ENCODE assay signal across 8 cellular contexts in genomic region chr6:29792123-29793035, GRCh38. TPM values are rescaled to one million over a fixed set of nuclear protein-coding genes. Genes with fewer than 3 reads are reported as not detected.
DNase-seq lines count a peak whose midpoint lies in the region; ATAC-seq and TF ChIP-seq lines count a peak whose summit lies in the region.

No MANE protein-coding gene starts in this region.

- H3K27ac ChIP-seq in BLaER1 (no peak overlapping the region), KMS-11 (no peak overlapping the region)

- H4K20me1 ChIP-seq in BLaER1, result no peaks in the 10 kb centered on the region
- H4K20me1 ChIP-seq in KMS-11 (ENCODE audit: insufficient read depth), result no peaks in the 10 kb centered on the region

- H3K79me2 ChIP-seq in KMS-11 (ENCODE audit: insufficient read depth, low read depth), result no peaks in the 10 kb centered on the region

- H3K27ac Mint-ChIP-seq in neural crest cell (ENCODE audit: unreplicated experiment), result no peak overlapping the region
- H3K27ac Mint-ChIP-seq in stimulated activated naive CD8-positive, alpha-beta T cell treated with anti-CD3 and anti-CD28 coated beads, Interleukin-15, amount 100 ng/mL, for 72 hours, result peak overlapping the region; percentile 89 to 94

- H3K4me3 ChIP-seq in BLaER1 (peak overlapping the region; percentile 59), KMS-11 (IDR thresholded peaks at IDR 0.05; ENCODE audit: insufficient read depth, low read depth, low read length) (no peak overlapping the region), fibroblast of villous mesenchyme (ENCODE audit: low read depth, low read length) (peak overlapping the region; percentile 54)

- H3K4me2 ChIP-seq in BLaER1 (peak overlapping the region; percentile 73), KMS-11 (peak overlapping the region; percentile 77)

- no peaks in the 10 kb centered on the region for H3K4me1 Mint-ChIP-seq in neural crest cell
- H3K4me1 Mint-ChIP-seq in stimulated activated naive CD8-positive, alpha-beta T cell treated with anti-CD3 and anti-CD28 coated beads, Interleukin-15, amount 100 ng/mL, for 72 hours, result peaks cover 25% of the 10 kb centered on the region

- no peaks in the 10 kb centered on the region for H3K4me1 ChIP-seq in BLaER1
- H3K4me1 ChIP-seq in KMS-11 (ENCODE audit: low read depth, poor library complexity, severe bottlenecking), result peaks cover 4% of the 10 kb centered on the region

- ATAC-seq in stimulated activated naive CD8-positive, alpha-beta T cell treated with anti-CD3 and anti-CD28 coated beads, Interleukin-15, amount 100 ng/mL, for 72 hours, result peak; percentile 91
- ATAC-seq in GM21723 (IDR thresholded peaks at IDR 0.05; ENCODE audit: unreplicated experiment), result no peak

- H3K4me3 Mint-ChIP-seq in neural crest cell, result no peak overlapping the region
- H3K4me3 Mint-ChIP-seq in stimulated activated naive CD8-positive, alpha-beta T cell treated with anti-CD3 and anti-CD28 coated beads, Interleukin-15, amount 100 ng/mL, for 72 hours, result peak overlapping the region; percentile 85 to 90

- H3K36me3 ChIP-seq in BLaER1, result no peaks in the 10 kb centered on the region
- no peaks in the 10 kb centered on the region for H3K36me3 ChIP-seq in KMS-11 (ENCODE audit: insufficient read depth)

- H3K9ac ChIP-seq in BLaER1, result no peak overlapping the region
- no peak overlapping the region for H3K9ac ChIP-seq in KMS-11

- no peaks in the 10 kb centered on the region for H3K36me3 Mint-ChIP-seq in neural crest cell (ENCODE audit: low read depth)

- H3K27me3 ChIP-seq in BLaER1, result peaks cover 29% of the 10 kb centered on the region
- no peaks in the 10 kb centered on the region for H3K27me3 ChIP-seq in KMS-11 (ENCODE audit: insufficient read depth, low read depth)

- peaks cover 93% of the 10 kb centered on the region for H3K27me3 Mint-ChIP-seq in neural crest cell (ENCODE audit: low read depth)
- peaks cover 75% of the 10 kb centered on the region for H3K27me3 Mint-ChIP-seq in stimulated activated naive CD8-positive, alpha-beta T cell treated with anti-CD3 and anti-CD28 coated beads, Interleukin-15, amount 100 ng/mL, for 72 hours

- DNase-seq in activated T-helper 1 cell treated with anti-CD3 and anti-CD28 coated beads, Interleukin-2, amount 50 U/mL, for 16 hours (ENCODE audit: low read depth in 1 of 2, low spot score in 1 of 2), result peak; percentile 57 to 59
- DNase-seq in fibroblast of villous mesenchyme (ENCODE audit: low read depth), result peak; percentile 7
- DNase-seq in neural crest cell (ENCODE audit: low read depth, low spot score), result peak; percentile 14
- peak; percentile 46 to 62 for DNase-seq in stimulated activated naive CD8-positive, alpha-beta T cell treated with anti-CD3 and anti-CD28 coated beads, Interleukin-15, amount 100 ng/mL, for 72 hours
- DNase-seq in occipital lobe (lab: John Stamatoyannopoulos, UW), result no peak

- H2AFZ ChIP-seq in KMS-11 (ENCODE audit: low read depth), result peak overlapping the region; percentile 84

- H3K9me3 ChIP-seq in BLaER1, result peaks cover 6% of the 10 kb centered on the region; the same call in 1 of the 2 replicates

- no peaks in the 10 kb centered on the region for H3K9me3 Mint-ChIP-seq in neural crest cell
- peaks cover 16% of the 10 kb centered on the region in 2 donors for H3K9me3 Mint-ChIP-seq in stimulated activated naive CD8-positive, alpha-beta T cell treated with anti-CD3 and anti-CD28 coated beads, Interleukin-15, amount 100 ng/mL, for 72 hours

- no peak for TF ChIP-seq CTCF in KMS-11 (conservative IDR thresholded peaks at IDR 0.05; ENCODE audit: low read depth, low read length)
- TF ChIP-seq CTCF in fibroblast of villous mesenchyme (IDR thresholded peaks at IDR 0.05; ENCODE audit: insufficient read depth, low read depth, low read length), result peak; percentile 43
- TF ChIP-seq CTCF in neural crest cell (conservative IDR thresholded peaks at IDR 0.05), result peak; percentile 60

RNA-seq across cellular contexts. Expression of gene HLA-G, which starts 35.2 kb away (rescaled TPM):
- total RNA-seq in fibroblast of villous mesenchyme (not detected in 2 replicates), neural crest cell (not detected in 2 replicates), occipital lobe (not detected)
